Comparison of ENCODE assay signal across 24 cellular contexts in the genomic region with DNA sequence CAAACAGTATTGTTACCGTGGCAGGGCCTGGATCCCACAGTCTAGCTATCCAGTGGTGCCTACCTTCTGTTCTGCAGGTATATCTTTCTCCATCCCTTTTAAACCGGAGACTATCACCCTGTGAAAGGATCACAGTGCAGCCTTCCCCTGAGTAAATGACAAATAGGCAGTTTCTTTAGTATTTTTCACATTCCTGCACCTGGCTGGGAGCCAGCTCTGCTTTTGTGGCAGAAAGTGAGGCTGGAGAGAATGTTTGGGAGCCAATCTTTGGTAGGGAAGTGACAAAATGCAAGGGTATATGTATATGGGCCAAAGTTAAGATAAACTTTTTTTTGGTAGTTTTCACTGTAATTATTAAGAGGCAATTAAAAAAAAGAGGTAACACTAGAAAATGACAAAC.
"Had no signal": no experiment of that assay in that cellular context is flagged by ENCODE, and none has a peak within 500 bp of the region (broad histone marks: within the 10 kb centered on the region; RNA-seq: fewer than 3 reads in every experiment).

No MANE protein-coding gene starts in this region.

- DNase-seq: activated CD4-positive, alpha-beta T cell treated with anti-CD3 and anti-CD28 coated beads for 1 hour; activated CD4-positive, alpha-beta T cell treated with anti-CD3 and anti-CD28 coated beads, Interleukin-2, amount 50 U/mL, for 1 hour; activated CD8-positive, alpha-beta memory T cell treated with anti-CD3 and anti-CD28 coated beads, Interleukin-2, amount 10 ng/mL, durations not matched to agents 7 days and 5 days; activated CD8-positive, alpha-beta T cell treated with anti-CD3 and anti-CD28 coated beads, Interleukin-2, amount 10 ng/mL, durations not matched to agents 7 days and 5 days; activated T-cell treated with anti-CD3 and anti-CD28 coated beads, Interleukin-2, amount 50 U/mL, for 48 hours; aorta; brain microvascular endothelial cell; dorsolateral prefrontal cortex; effector memory CD8-positive, alpha-beta T cell; erythroblast; heart left ventricle; immature natural killer cell; kidney; left colon; right lobe of liver; small intestine; stimulated activated CD4-positive, alpha-beta T cell treated with anti-CD3 and anti-CD28 coated beads, Interleukin-4, amount 100 ng/mL, for 24 hours; substantia nigra; T-helper 2 cell; upper lobe of right lung had no signal

- H3K27me3 ChIP-seq: brain microvascular endothelial cell, heart left ventricle, right lobe of liver, upper lobe of right lung had no signal

- H3K9me3 ChIP-seq: right lobe of liver, upper lobe of right lung had no signal

- H3K27ac ChIP-seq: brain microvascular endothelial cell, dorsolateral prefrontal cortex, right lobe of liver, upper lobe of right lung had no signal

- ATAC-seq: activated CD8-positive, alpha-beta memory T cell treated with anti-CD3 and anti-CD28 coated beads, Interleukin-2, amount 10 ng/mL, durations not matched to agents 7 days and 5 days; activated CD8-positive, alpha-beta T cell treated with anti-CD3 and anti-CD28 coated beads, Interleukin-2, amount 10 ng/mL, durations not matched to agents 7 days and 5 days; activated naive CD4-positive, alpha-beta T cell treated with anti-CD3 and anti-CD28 coated beads, Interleukin-2, amount 50 U/mL, for 72 hours; effector memory CD8-positive, alpha-beta T cell; heart left ventricle; left colon; natural killer cell treated with Interleukin-12 subunit alpha and Interleukin-12 subunit beta and Interleukin-15 and Interleukin-18, amount 100 ng/mL, for 72 hours; right lobe of liver; stimulated activated effector memory CD8-positive, alpha-beta T cell treated with anti-CD3 and anti-CD28 coated beads, Interleukin-12 subunit alpha, Interleukin-12 subunit beta, amount 100 ng/mL, for 72 hours; upper lobe of right lung had no signal

- H3K4me3 ChIP-seq: coronary artery, dorsolateral prefrontal cortex, heart left ventricle, right lobe of liver, upper lobe of right lung had no signal

- H3K4me1 ChIP-seq: right lobe of liver had no signal

- H3K36me3 ChIP-seq: brain microvascular endothelial cell, heart left ventricle, right lobe of liver, upper lobe of right lung had no signal
